33 cellular contexts compared by ENCODE assay signal in the genomic region with DNA sequence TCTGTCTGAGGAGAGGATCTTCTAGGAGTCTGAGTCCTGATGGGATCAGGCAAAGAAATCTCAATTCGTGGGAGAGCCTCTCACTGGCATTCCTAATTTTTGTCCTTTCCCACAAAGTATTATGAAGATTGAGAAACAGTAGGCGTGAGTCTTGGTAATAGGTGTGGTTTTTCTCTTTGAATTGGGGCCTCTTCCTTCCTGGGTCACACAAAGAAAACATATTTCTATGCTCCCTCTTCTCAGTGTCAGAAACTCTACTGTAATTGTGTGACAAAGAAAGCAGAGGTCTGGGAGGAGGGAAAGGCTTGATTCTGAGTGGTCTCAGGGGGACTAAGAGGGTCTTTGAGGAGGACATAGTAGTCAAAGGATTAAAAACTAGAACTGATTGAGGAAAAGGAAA. TPM values are rescaled to one million over a fixed set of nuclear protein-coding genes. Genes with fewer than 3 reads are reported as not detected.
A peak's percentile ranks its signal among the peaks of the same experiment; 100 is the strongest.
DNase-seq lines count a peak whose midpoint lies in the region; ATAC-seq and TF ChIP-seq lines count a peak whose summit lies in the region.
"Had no signal": no experiment of that assay in that cellular context is flagged by ENCODE, and none has a peak within 500 bp of the region (broad histone marks: within the 10 kb centered on the region; RNA-seq: fewer than 3 reads in every experiment).

No MANE protein-coding gene starts in this region.

- H3K4me3 Mint-ChIP-seq in activated CD4-positive, alpha-beta T cell treated with anti-CD3 and anti-CD28 coated beads, Interleukin-2, amount 10 ng/mL, durations not matched to agents 7 days and 5 days, result peak overlapping the region; percentile 48
- no peak overlapping the region for H3K4me3 Mint-ChIP-seq in CD8-positive, alpha-beta T cell
- H3K4me3 Mint-ChIP-seq in T-helper 2 cell treated with Interferon-gamma antibody and Interleukin-4, amounts not matched to agents 5 μg/mL and 100 μg/mL, for 36 hours, result peak overlapping the region; percentile 75
- peak overlapping the region; percentile 23 for H3K4me3 Mint-ChIP-seq in central memory CD8-positive, alpha-beta T cell
- H3K4me3 Mint-ChIP-seq: IgD-negative memory B cell had no signal

- peaks cover 2% of the 10 kb centered on the region for H3K36me3 Mint-ChIP-seq in activated CD4-positive, alpha-beta T cell treated with anti-CD3 and anti-CD28 coated beads, Interleukin-2, amount 10 ng/mL, durations not matched to agents 7 days and 5 days (ENCODE audit: low read depth)
- H3K36me3 Mint-ChIP-seq in CD8-positive, alpha-beta T cell, result no peaks in the 10 kb centered on the region
- peaks cover 1% of the 10 kb centered on the region for H3K36me3 Mint-ChIP-seq in T-helper 2 cell treated with Interferon-gamma antibody and Interleukin-4, amounts not matched to agents 5 μg/mL and 100 μg/mL, for 36 hours (ENCODE audit: low read depth)
- no peaks in the 10 kb centered on the region for H3K36me3 Mint-ChIP-seq in central memory CD8-positive, alpha-beta T cell (ENCODE audit: insufficient read depth)
- H3K36me3 Mint-ChIP-seq: IgD-negative memory B cell had no signal

- no peak for ATAC-seq in CD8-positive, alpha-beta T cell
- ATAC-seq in central memory CD8-positive, alpha-beta T cell (replicated peaks; ENCODE audit: extremely low read depth, poor library complexity, severe bottlenecking), result no peak
- ATAC-seq: heart right ventricle, left cardiac atrium, upper lobe of right lung had no signal

- DNase-seq in activated CD4-positive, alpha-beta T cell treated with anti-CD3 and anti-CD28 coated beads, Interleukin-2, amount 10 ng/mL, durations not matched to agents 7 days and 5 days, result no peak
- no peak for DNase-seq in activated CD4-positive, alpha-beta T cell treated with anti-CD3 and anti-CD28 coated beads for 1 hour
- DNase-seq in CD8-positive, alpha-beta T cell, result no peak
- no peak for DNase-seq in T-helper 2 cell treated with Interferon-gamma antibody and Interleukin-4, amounts not matched to agents 5 μg/mL and 100 μg/mL, for 36 hours (ENCODE audit: low spot score)
- DNase-seq in central memory CD8-positive, alpha-beta T cell (ENCODE audit: low spot score in 2 of 2), result no peak
- no peak for DNase-seq in cardiac septum (ENCODE audit: low spot score)
- DNase-seq in retina, result no peak
- no peak for DNase-seq in testis
- DNase-seq: activated effector memory CD4-positive, alpha-beta T cell treated with anti-CD3 and anti-CD28 coated beads, Interleukin-2, amount 50 U/mL, for 16 hours; BE2C; cerebellar nuclear complex; EL; foreskin fibroblast; H7; heart right ventricle; left cardiac atrium; mesenchymal stem cell; MG63; NCI-H1417 treated with DMSO at 0.1 percent for 48 hours; NCI-H2107; spleen; stimulated activated CD4-positive, alpha-beta T cell treated with anti-CD3 and anti-CD28 coated beads, Interleukin-4, amount 100 ng/mL, for 4 hours; upper lobe of right lung; WERI-Rb-1 had no signal

- 70 to 71% methylated on average over 2 of the region's 2 CpGs for WGBS in testis, 2 donors

- no peaks in the 10 kb centered on the region for H3K36me3 ChIP-seq in CD8-positive, alpha-beta T cell (ENCODE audit: insufficient read depth, low read length)
- no peaks in the 10 kb centered on the region for H3K36me3 ChIP-seq in testis (ENCODE audit: low read depth, missing control alignments)
- H3K36me3 ChIP-seq: BE2C, heart right ventricle, MG63, right atrium auricular region, SJSA1, spleen, upper lobe of right lung, WERI-Rb-1 had no signal

- CTCF ChIA-PET in activated CD4-positive, alpha-beta T cell treated with anti-CD3 and anti-CD28 coated beads, Interleukin-2, amount 10 ng/mL, durations not matched to agents 7 days and 5 days (lab: Charles Lee), result no interaction called here
- CTCF ChIA-PET in CD8-positive, alpha-beta T cell (lab: Charles Lee), result no interaction called here

- H3K4me1 ChIP-seq in CD8-positive, alpha-beta T cell (ENCODE audit: insufficient read depth, low read length), result peaks cover 12% of the 10 kb centered on the region
- no peaks in the 10 kb centered on the region for H3K4me1 ChIP-seq in testis
- H3K4me1 ChIP-seq: BE2C, heart right ventricle, right atrium auricular region, SJSA1, spleen, upper lobe of right lung had no signal

- POLR2A ChIA-PET in activated CD4-positive, alpha-beta T cell treated with anti-CD3 and anti-CD28 coated beads, Interleukin-2, amount 10 ng/mL, durations not matched to agents 7 days and 5 days (lab: Charles Lee), result no interaction called here
- POLR2A ChIA-PET in CD8-positive, alpha-beta T cell (lab: Charles Lee), result no interaction called here

- no peak overlapping the region for H3K27ac ChIP-seq in CD8-positive, alpha-beta T cell (ENCODE audit: low read depth, low read length)
- H3K27ac ChIP-seq in testis, result no peak overlapping the region
- H3K27ac ChIP-seq: heart right ventricle, right atrium auricular region, SJSA1, spleen, upper lobe of right lung, WERI-Rb-1 had no signal

- no peaks in the 10 kb centered on the region for H3K27me3 Mint-ChIP-seq in activated CD4-positive, alpha-beta T cell treated with anti-CD3 and anti-CD28 coated beads, Interleukin-2, amount 10 ng/mL, durations not matched to agents 7 days and 5 days
- peaks cover 3% of the 10 kb centered on the region for H3K27me3 Mint-ChIP-seq in CD8-positive, alpha-beta T cell (ENCODE audit: low read depth)
- H3K27me3 Mint-ChIP-seq in T-helper 2 cell treated with Interferon-gamma antibody and Interleukin-4, amounts not matched to agents 5 μg/mL and 100 μg/mL, for 36 hours (ENCODE audit: low read depth), result no peaks in the 10 kb centered on the region
- H3K27me3 Mint-ChIP-seq in central memory CD8-positive, alpha-beta T cell, result peaks cover 15% of the 10 kb centered on the region

- peak overlapping the region; percentile 91 for H3K27ac Mint-ChIP-seq in activated CD4-positive, alpha-beta T cell treated with anti-CD3 and anti-CD28 coated beads, Interleukin-2, amount 10 ng/mL, durations not matched to agents 7 days and 5 days
- peak overlapping the region; percentile 88 for H3K27ac Mint-ChIP-seq in CD8-positive, alpha-beta T cell
- peak overlapping the region; percentile 91 for H3K27ac Mint-ChIP-seq in T-helper 2 cell treated with Interferon-gamma antibody and Interleukin-4, amounts not matched to agents 5 μg/mL and 100 μg/mL, for 36 hours
- no peak overlapping the region for H3K27ac Mint-ChIP-seq in central memory CD8-positive, alpha-beta T cell (ENCODE audit: low read depth)

- peaks cover 22% of the 10 kb centered on the region for H3K4me1 Mint-ChIP-seq in activated CD4-positive, alpha-beta T cell treated with anti-CD3 and anti-CD28 coated beads, Interleukin-2, amount 10 ng/mL, durations not matched to agents 7 days and 5 days
- peaks cover 13% of the 10 kb centered on the region for H3K4me1 Mint-ChIP-seq in CD8-positive, alpha-beta T cell (ENCODE audit: low read depth)
- peaks cover 15% of the 10 kb centered on the region for H3K4me1 Mint-ChIP-seq in T-helper 2 cell treated with Interferon-gamma antibody and Interleukin-4, amounts not matched to agents 5 μg/mL and 100 μg/mL, for 36 hours (ENCODE audit: low read depth)
- H3K4me1 Mint-ChIP-seq in central memory CD8-positive, alpha-beta T cell, result peaks cover 5% of the 10 kb centered on the region
- H3K4me1 Mint-ChIP-seq: IgD-negative memory B cell had no signal

- no peaks in the 10 kb centered on the region for H3K9me3 ChIP-seq in CD8-positive, alpha-beta T cell (ENCODE audit: low read length)
- H3K9me3 ChIP-seq in testis, result no peaks in the 10 kb centered on the region
- H3K9me3 ChIP-seq: BE2C, heart right ventricle, MG63, right atrium auricular region, SJSA1, spleen, upper lobe of right lung had no signal

- no peaks in the 10 kb centered on the region for H3K27me3 ChIP-seq in CD8-positive, alpha-beta T cell (ENCODE audit: insufficient read depth, low read length)
- no peaks in the 10 kb centered on the region for H3K27me3 ChIP-seq in testis
- H3K27me3 ChIP-seq: right atrium auricular region, SJSA1, upper lobe of right lung had no signal

- intact Hi-C loops in CD8-positive, alpha-beta T cell (cut with DNase I, micrococcal nuclease), result no loop called here
- intact Hi-C loops in cardiac septum (cut with DNase I) (no loop called here), testis (cut with DNase I; ENCODE audit: low total_unique reads) (no loop called here)

- peaks cover 2% of the 10 kb centered on the region for H3K9me3 Mint-ChIP-seq in activated CD4-positive, alpha-beta T cell treated with anti-CD3 and anti-CD28 coated beads, Interleukin-2, amount 10 ng/mL, durations not matched to agents 7 days and 5 days
- no peaks in the 10 kb centered on the region for H3K9me3 Mint-ChIP-seq in CD8-positive, alpha-beta T cell
- H3K9me3 Mint-ChIP-seq in T-helper 2 cell treated with Interferon-gamma antibody and Interleukin-4, amounts not matched to agents 5 μg/mL and 100 μg/mL, for 36 hours, result no peaks in the 10 kb centered on the region
- no peaks in the 10 kb centered on the region for H3K9me3 Mint-ChIP-seq in central memory CD8-positive, alpha-beta T cell
- H3K9me3 Mint-ChIP-seq: IgD-negative memory B cell had no signal

- TF ChIP-seq POLR2A in testis (IDR thresholded peaks at IDR 0.05), result no peak

- no peak overlapping the region for H3K4me3 ChIP-seq in CD8-positive, alpha-beta T cell (ENCODE audit: low read depth, low read length)
- H3K4me3 ChIP-seq in testis, result no peak overlapping the region
- H3K4me3 ChIP-seq: heart right ventricle, MG63, right atrium auricular region, SJSA1, spleen, upper lobe of right lung had no signal

- TF ChIP-seq CTCF in CD8-positive, alpha-beta T cell (IDR thresholded peaks at IDR 0.05), result no peak
- TF ChIP-seq CTCF in testis (IDR thresholded peaks at IDR 0.05), result no peak

RNA-seq across cellular contexts. Expression of a gene that starts 6.0 kb away (rescaled TPM):
- total RNA-seq in activated CD4-positive, alpha-beta T cell treated with anti-CD3 and anti-CD28 coated beads, Interleukin-2, amount 10 ng/mL, durations not matched to agents 7 days and 5 days, result not detected
- total RNA-seq in CD8-positive, alpha-beta T cell, result not detected
- total RNA-seq in cardiac septum (not detected), testis (under 1 TPM; 0.19 to 0.55 TPM)
- polyA plus RNA-seq in testis (ENCODE audit: insufficient read depth, low read depth, low replicate concordance), result 0.38 TPM
- total RNA-seq: activated CD8-positive, alpha-beta memory T cell treated with anti-CD3 and anti-CD28 coated beads for 36 hours; astrocyte; epithelial cell of proximal tubule; H7; heart right ventricle; left cardiac atrium; NCI-H460; osteoblast; right atrium auricular region; SJSA1; spleen; upper lobe of right lung had no signal
- polyA plus RNA-seq: heart right ventricle, IgD-negative memory B cell had no signal

RNA-seq across cellular contexts. Expression of a gene that starts 56.9 kb away (rescaled TPM):
- total RNA-seq in activated CD4-positive, alpha-beta T cell treated with anti-CD3 and anti-CD28 coated beads, Interleukin-2, amount 10 ng/mL, durations not matched to agents 7 days and 5 days, result 10 to 100 TPM; 38.4 to 42.0 TPM
- total RNA-seq in CD8-positive, alpha-beta T cell, result 10 to 100 TPM; 12.1 to 12.2 TPM
- total RNA-seq in cardiac septum (14.2 TPM), testis (10 to 100 TPM; 16.3 to 22.5 TPM)
- polyA plus RNA-seq in testis (ENCODE audit: insufficient read depth, low read depth, low replicate concordance), result 14.0 TPM

RNA-seq across cellular contexts. Expression of a gene that starts 57.9 kb away (rescaled TPM):
- not detected for total RNA-seq in activated CD4-positive, alpha-beta T cell treated with anti-CD3 and anti-CD28 coated beads, Interleukin-2, amount 10 ng/mL, durations not matched to agents 7 days and 5 days
- total RNA-seq in CD8-positive, alpha-beta T cell, result not detected
- not detected for total RNA-seq in cardiac septum
- total RNA-seq in testis, result not detected
- not detected for polyA plus RNA-seq in testis (ENCODE audit: insufficient read depth, low read depth, low replicate concordance)
- total RNA-seq: activated CD8-positive, alpha-beta memory T cell treated with anti-CD3 and anti-CD28 coated beads for 36 hours; astrocyte; epithelial cell of proximal tubule; H7; heart right ventricle; left cardiac atrium; NCI-H460; osteoblast; right atrium auricular region; SJSA1; spleen; T-helper 2 cell treated with Interferon-gamma antibody and Interleukin-4, amounts not matched to agents 100 ng/mL and 5 ng/mL, for 36 hours; upper lobe of right lung had no signal
- polyA plus RNA-seq: heart right ventricle, IgD-negative memory B cell, spleen had no signal
